In genomic region chr11:81080476-81080875, GRCh38 we compare ENCODE assay signal across 21 cellular contexts.
"Had no signal": no experiment of that assay in that cellular context is flagged by ENCODE, and none has a peak within 500 bp of the region (broad histone marks: within the 10 kb centered on the region; RNA-seq: fewer than 3 reads in every experiment).

No MANE protein-coding gene starts in this region.

- DNase-seq: IMR-90, Kasumi-1, KG1, MM.1S, NCI-H1092 treated with DMSO at 0.1 percent for 48 hours, NCI-H1436, NCI-H187, NCI-H2029, NCI-H2081 treated with DMSO at 0.1 percent for 48 hours, NCI-H2171, NCI-H226, NCI-H446, NCI-H510A, NCI-H524 treated with DMSO at 0.1 percent for 48 hours, NCI-H69, NCI-H774, Right ventricle myocardium superior, RPMI8226, SIG-M5 had no signal

- H3K4me3 ChIP-seq: SJSA1, SK-N-MC had no signal

- H3K27ac ChIP-seq: SJSA1, SK-N-MC had no signal

- H3K36me3 ChIP-seq: SJSA1 had no signal

- H3K27me3 ChIP-seq: SJSA1 had no signal
